19 cellular contexts compared by ENCODE assay signal in the genomic region with DNA sequence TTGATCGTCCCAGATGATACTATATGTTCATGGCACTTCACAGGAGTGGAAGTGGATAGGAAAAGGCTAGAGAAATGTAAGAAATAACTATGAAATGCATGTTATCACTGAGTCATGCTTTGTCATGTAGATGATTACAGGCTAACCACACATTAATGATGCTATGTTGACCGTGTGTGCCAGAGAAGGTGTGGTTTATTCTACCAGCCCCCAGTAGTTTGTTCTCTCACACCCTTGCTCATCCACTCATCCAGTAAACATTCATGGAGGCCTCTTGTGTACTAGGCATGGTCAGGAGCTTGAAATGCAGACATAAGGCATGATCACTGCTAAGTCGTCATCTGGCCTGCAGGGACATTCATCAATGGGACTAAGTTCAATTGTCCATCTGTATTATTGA.
"Had no signal": no experiment of that assay in that cellular context is flagged by ENCODE, and none has a peak within 500 bp of the region (broad histone marks: within the 10 kb centered on the region; RNA-seq: fewer than 3 reads in every experiment).

No MANE protein-coding gene starts in this region.

- H3K4me1 ChIP-seq: colonic mucosa, neural progenitor cell had no signal

- H3K36me3 ChIP-seq: colonic mucosa, neural progenitor cell, ovary, stomach, upper lobe of left lung had no signal

- DNase-seq: activated CD4-positive, alpha-beta T cell treated with anti-CD3 and anti-CD28 coated beads for 1 hour; activated CD4-positive, alpha-beta T cell treated with anti-CD3 and anti-CD28 coated beads, Interleukin-2, amount 50 U/mL, for 4 hours; activated effector memory CD4-positive, alpha-beta T cell treated with anti-CD3 and anti-CD28 coated beads, Interleukin-2, amount 50 U/mL, for 16 hours; activated T-cell treated with anti-CD3 and anti-CD28 coated beads, Interleukin-2, amount 50 U/mL, for 48 hours; amniotic stem cell; body of pancreas; central memory CD4-positive, alpha-beta T cell; colonic mucosa; naive B cell; ovary; stimulated activated CD4-positive, alpha-beta T cell treated with anti-CD3 and anti-CD28 coated beads, Interleukin-12 subunit alpha, Interleukin-12 subunit beta, amount 100 ng/mL, for 4 hours; stimulated activated CD4-positive, alpha-beta T cell treated with anti-CD3 and anti-CD28 coated beads, Interleukin-2, amount 100 ng/mL, for 24 hours; stomach; testis; upper lobe of left lung had no signal

- H3K4me1 Mint-ChIP-seq: naive B cell had no signal

- H3K9me3 ChIP-seq: body of pancreas, colonic mucosa, gastroesophageal sphincter, ovary, stomach, testis, upper lobe of left lung had no signal

- H3K36me3 Mint-ChIP-seq: activated naive CD4-positive, alpha-beta T cell treated with anti-CD3 and anti-CD28 coated beads, Interleukin-2, amount 50 U/mL, for 72 hours; naive B cell had no signal

- H3K4me3 Mint-ChIP-seq: naive B cell, neural progenitor cell had no signal

- H2AFZ ChIP-seq: neural progenitor cell had no signal

- H3K27ac Mint-ChIP-seq: activated naive CD4-positive, alpha-beta T cell treated with anti-CD3 and anti-CD28 coated beads, Interleukin-2, amount 50 U/mL, for 72 hours; naive B cell; neural progenitor cell had no signal

- H3K9ac ChIP-seq: neural progenitor cell had no signal

- H3K27me3 ChIP-seq: body of pancreas, colonic mucosa, gastroesophageal sphincter, neural progenitor cell, ovary, stomach, testis, upper lobe of left lung had no signal

- H3K4me2 ChIP-seq: neural progenitor cell had no signal

- H3K4me3 ChIP-seq: body of pancreas, colonic mucosa, gastroesophageal sphincter, neural progenitor cell, ovary, stomach, testis, upper lobe of left lung had no signal

- ATAC-seq: activated naive CD4-positive, alpha-beta T cell treated with anti-CD3 and anti-CD28 coated beads, Interleukin-2, amount 50 U/mL, for 72 hours; body of pancreas; gastroesophageal sphincter had no signal

- H3K27ac ChIP-seq: body of pancreas, colonic mucosa, gastroesophageal sphincter, neural progenitor cell, ovary, stomach, testis, upper lobe of left lung, VCaP had no signal

- H3K9me3 Mint-ChIP-seq: activated naive CD4-positive, alpha-beta T cell treated with anti-CD3 and anti-CD28 coated beads, Interleukin-2, amount 50 U/mL, for 72 hours; neural progenitor cell had no signal
